In the genomic region with DNA sequence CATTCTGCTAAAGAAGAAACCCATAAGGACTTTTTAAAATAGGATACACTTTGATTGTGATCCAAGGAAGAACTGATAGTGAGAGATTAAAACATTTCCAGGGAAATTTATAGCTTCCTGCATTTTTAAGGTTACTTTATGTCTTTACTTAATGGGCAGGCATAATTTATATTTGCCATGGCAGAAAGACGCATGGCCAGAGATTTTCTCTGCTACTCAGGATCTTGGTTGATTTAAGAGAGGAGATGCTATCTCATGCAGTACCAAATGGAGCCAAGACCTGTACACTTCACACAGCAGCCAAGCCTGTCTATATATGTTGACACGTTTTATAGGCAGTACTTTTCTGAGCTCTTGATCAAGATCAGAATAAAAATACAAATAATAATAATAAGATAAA, we compare ENCODE assay signal across 23 cellular contexts.
"Had no signal": no experiment of that assay in that cellular context is flagged by ENCODE, and none has a peak within 500 bp of the region (broad histone marks: within the 10 kb centered on the region; RNA-seq: fewer than 3 reads in every experiment).

No MANE protein-coding gene starts in this region.

- ATAC-seq: effector memory CD8-positive, alpha-beta T cell; gastrocnemius medialis; left lung; natural killer cell; stimulated activated naive CD8-positive, alpha-beta T cell treated with anti-CD3 and anti-CD28 coated beads, Interleukin-15, amount 100 ng/mL, for 72 hours had no signal

- H3K36me3 Mint-ChIP-seq: neural progenitor cell had no signal

- H3K36me3 ChIP-seq: gastrocnemius medialis, left lung, neural progenitor cell, right atrium auricular region, suprapubic skin, vagina had no signal

- H3K4me1 Mint-ChIP-seq: natural killer cell; stimulated activated naive CD8-positive, alpha-beta T cell treated with anti-CD3 and anti-CD28 coated beads, Interleukin-15, amount 100 ng/mL, for 72 hours had no signal

- H3K4me3 Mint-ChIP-seq: effector memory CD8-positive, alpha-beta T cell; natural killer cell; neural progenitor cell; stimulated activated naive CD8-positive, alpha-beta T cell treated with anti-CD3 and anti-CD28 coated beads, Interleukin-15, amount 100 ng/mL, for 72 hours had no signal

- H3K27me3 ChIP-seq: gastrocnemius medialis, left lung, neural progenitor cell, right atrium auricular region, suprapubic skin, vagina had no signal

- H3K4me1 ChIP-seq: left lung, neural progenitor cell, parathyroid adenoma, right atrium auricular region, suprapubic skin, vagina had no signal

- H3K4me3 ChIP-seq: coronary artery, gastrocnemius medialis, left lung, neural progenitor cell, right atrium auricular region, smooth muscle cell, suprapubic skin, vagina had no signal

- DNase-seq: dermis blood vessel endothelial cell; effector memory CD8-positive, alpha-beta T cell; foreskin fibroblast; gastrocnemius medialis; head of caudate nucleus; left lung; mammary epithelial cell; natural killer cell; stimulated activated CD4-positive, alpha-beta T cell treated with anti-CD3 and anti-CD28 coated beads, Interleukin-12 subunit alpha, Interleukin-12 subunit beta, amount 100 ng/mL, for 4 hours; stimulated activated CD4-positive, alpha-beta T cell treated with anti-CD3 and anti-CD28 coated beads, Interleukin-1b, Interleukin-23, amount 100 ng/mL, for 48 hours; stimulated activated CD4-positive, alpha-beta T cell treated with anti-CD3 and anti-CD28 coated beads, Interleukin-4, amount 100 ng/mL, for 1 hour; stimulated activated CD8-positive, alpha-beta memory T cell treated with anti-CD3 and anti-CD28 coated beads, Interleukin-4, amount 100 ng/mL, for 48 hours; stimulated activated naive CD4-positive, alpha-beta T cell; stimulated activated naive CD8-positive, alpha-beta T cell treated with anti-CD3 and anti-CD28 coated beads, Interleukin-15, amount 100 ng/mL, for 72 hours; trophoblast cell had no signal

- H3K9me3 Mint-ChIP-seq: neural progenitor cell had no signal

- H3K27ac Mint-ChIP-seq: effector memory CD8-positive, alpha-beta T cell; natural killer cell; neural progenitor cell; progenitor cell of endocrine pancreas; stimulated activated naive CD8-positive, alpha-beta T cell treated with anti-CD3 and anti-CD28 coated beads, Interleukin-15, amount 100 ng/mL, for 72 hours had no signal

- H3K9me3 ChIP-seq: gastrocnemius medialis, left lung, right atrium auricular region, suprapubic skin, vagina had no signal

- H3K27me3 Mint-ChIP-seq: effector memory CD8-positive, alpha-beta T cell; progenitor cell of endocrine pancreas; stimulated activated naive CD8-positive, alpha-beta T cell treated with anti-CD3 and anti-CD28 coated beads, Interleukin-15, amount 100 ng/mL, for 72 hours had no signal

- H3K27ac ChIP-seq: coronary artery, gastrocnemius medialis, left lung, neural progenitor cell, parathyroid adenoma, right atrium auricular region, suprapubic skin, vagina had no signal
